In the genomic region with DNA sequence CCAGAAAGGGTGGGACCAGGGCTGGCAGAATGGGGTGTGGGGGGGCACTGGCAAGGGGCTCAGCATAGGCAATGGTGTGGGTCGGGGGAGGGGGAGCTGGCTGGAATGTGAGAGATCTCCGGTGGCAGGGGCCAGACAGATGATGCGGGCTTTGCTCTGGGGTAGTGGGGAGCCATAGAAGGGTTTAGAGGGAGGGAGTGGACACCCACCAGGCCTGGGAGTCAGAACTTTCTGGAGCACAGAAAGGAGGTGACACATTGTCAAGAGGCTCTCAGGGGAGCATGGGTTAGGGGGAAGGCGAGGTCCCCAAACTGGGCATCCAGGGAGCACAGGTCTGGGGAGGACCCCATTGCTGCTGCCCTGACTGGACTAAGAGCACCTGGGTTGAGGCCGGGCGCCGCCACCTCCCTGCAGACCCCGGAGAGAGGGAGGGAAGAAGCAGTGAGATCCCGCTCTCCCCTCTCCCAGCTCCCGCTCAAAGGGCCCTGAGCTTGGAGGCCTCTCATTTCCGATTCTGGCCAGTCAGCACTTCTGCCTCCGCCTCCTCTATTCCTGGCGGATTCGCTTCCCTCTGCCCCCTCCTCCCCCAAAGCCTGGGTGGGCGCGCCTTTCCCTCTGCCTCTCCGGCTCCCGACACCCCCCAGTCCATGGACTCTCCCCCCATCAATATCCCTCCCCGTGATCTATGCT, we compare ENCODE assay signal across 10 cellular contexts. TPM values are rescaled to one million over a fixed set of nuclear protein-coding genes. Genes with fewer than 3 reads are reported as not detected.
DNase-seq lines count a peak whose midpoint lies in the region; ATAC-seq and TF ChIP-seq lines count a peak whose summit lies in the region.
"Had no signal": no experiment of that assay in that cellular context is flagged by ENCODE, and none has a peak within 500 bp of the region (broad histone marks: within the 10 kb centered on the region; RNA-seq: fewer than 3 reads in every experiment).

No MANE protein-coding gene starts in this region.

- ATAC-seq in Right ventricle myocardium inferior = peak; percentile 49
- no peak for ATAC-seq in GM18520 (IDR thresholded peaks at IDR 0.05; ENCODE audit: unreplicated experiment)
- ATAC-seq in stimulated activated memory B cell treated with anti-CD40 and anti-IgM and Interleukin-4, amounts not matched to agents 10 μg/mL and 1 μg/mL and 100 μg/mL, for 72 hours = no peak

- intact Hi-C loops in Right ventricle myocardium inferior (cut with DNase I) (loop anchor here (2.0 kb wide), 1 partner anchor 24 kb away; no protein-coding TSS in a partner anchor), cardiac septum (cut with DNase I) (no loop called here), ovary (cut with DNase I) (no loop called here)

- TF ChIP-seq EP300 in ovary (IDR thresholded peaks at IDR 0.05) = no peak

- WGBS in hepatocyte (ENCODE audit: low lambda C conversion rate, missing lambda C conversion rate) = 23% methylated on average over 13 of the region's 19 CpGs
- 11 to 18% (median 11%) methylated on average over 19 of the region's 19 CpGs for WGBS in ovary, 3 donors

- no peaks in the 10 kb centered on the region for H3K9me2 ChIP-seq in hepatocyte (replicated peaks; ENCODE audit: insufficient read depth)

- H3K4me3 ChIP-seq in hepatocyte (no peak overlapping the region), ovary (no peak overlapping the region)

- H4K20me1 ChIP-seq in hepatocyte (ENCODE audit: insufficient read depth, poor library complexity, severe bottlenecking) = no peaks in the 10 kb centered on the region

- peaks cover 21% of the 10 kb centered on the region for H3K36me3 Mint-ChIP-seq in stimulated activated memory B cell treated with anti-CD40 and anti-IgM and Interleukin-4, amounts not matched to agents 10 μg/mL and 1 μg/mL and 100 μg/mL, for 72 hours
- H3K36me3 Mint-ChIP-seq in activated CD4-positive, alpha-beta T cell treated with anti-CD3 and anti-CD28 coated beads, Interleukin-2, amount 10 ng/mL, durations not matched to agents 7 days and 5 days (ENCODE audit: low read depth) = no peaks in the 10 kb centered on the region

- H3K4me1 Mint-ChIP-seq in stimulated activated memory B cell treated with anti-CD40 and anti-IgM and Interleukin-4, amounts not matched to agents 10 μg/mL and 1 μg/mL and 100 μg/mL, for 72 hours = peaks cover 7% of the 10 kb centered on the region
- H3K4me1 Mint-ChIP-seq in activated CD4-positive, alpha-beta T cell treated with anti-CD3 and anti-CD28 coated beads, Interleukin-2, amount 10 ng/mL, durations not matched to agents 7 days and 5 days = peaks cover 4% of the 10 kb centered on the region

- DNase-seq in Right ventricle myocardium inferior (ENCODE audit: missing footprints) (no peak), cardiac septum (ENCODE audit: low spot score) (no peak), hepatocyte (ENCODE audit: low spot score) (peak; percentile 79), ovary (peak; percentile 78 to 87 (median 83)), NCI-H2029 (lab: John Stamatoyannopoulos, UW) (no peak)
- DNase-seq in activated CD4-positive, alpha-beta T cell treated with anti-CD3 and anti-CD28 coated beads, Interleukin-2, amount 10 ng/mL, durations not matched to agents 7 days and 5 days = no peak
- DNase-seq: NCI-H524 treated with DMSO at 0.1 percent for 48 hours had no signal

- CTCF ChIA-PET in activated CD4-positive, alpha-beta T cell treated with anti-CD3 and anti-CD28 coated beads, Interleukin-2, amount 10 ng/mL, durations not matched to agents 7 days and 5 days (lab: Charles Lee) = no interaction called here

- H3K27ac ChIP-seq in hepatocyte (peak overlapping the region; percentile 87), ovary (peak overlapping the region; percentile 92 to 95)

- H3K27ac Mint-ChIP-seq in stimulated activated memory B cell treated with anti-CD40 and anti-IgM and Interleukin-4, amounts not matched to agents 10 μg/mL and 1 μg/mL and 100 μg/mL, for 72 hours = no peak overlapping the region
- H3K27ac Mint-ChIP-seq in activated CD4-positive, alpha-beta T cell treated with anti-CD3 and anti-CD28 coated beads, Interleukin-2, amount 10 ng/mL, durations not matched to agents 7 days and 5 days = no peak overlapping the region

- H3K4me3 Mint-ChIP-seq in stimulated activated memory B cell treated with anti-CD40 and anti-IgM and Interleukin-4, amounts not matched to agents 10 μg/mL and 1 μg/mL and 100 μg/mL, for 72 hours = no peak overlapping the region
- no peak overlapping the region for H3K4me3 Mint-ChIP-seq in activated CD4-positive, alpha-beta T cell treated with anti-CD3 and anti-CD28 coated beads, Interleukin-2, amount 10 ng/mL, durations not matched to agents 7 days and 5 days

- H3K27me3 ChIP-seq in hepatocyte (peaks cover 12% of the 10 kb centered on the region), ovary (no peaks in the 10 kb centered on the region)

- no peaks in the 10 kb centered on the region for H3K79me2 ChIP-seq in hepatocyte

- H2AFZ ChIP-seq in hepatocyte = no peak overlapping the region

- no peaks in the 10 kb centered on the region for H3K9me3 Mint-ChIP-seq in stimulated activated memory B cell treated with anti-CD40 and anti-IgM and Interleukin-4, amounts not matched to agents 10 μg/mL and 1 μg/mL and 100 μg/mL, for 72 hours
- no peaks in the 10 kb centered on the region for H3K9me3 Mint-ChIP-seq in activated CD4-positive, alpha-beta T cell treated with anti-CD3 and anti-CD28 coated beads, Interleukin-2, amount 10 ng/mL, durations not matched to agents 7 days and 5 days

- TF ChIP-seq POLR2A in ovary (IDR thresholded peaks at IDR 0.05) = no peak

- H3K4me1 ChIP-seq in hepatocyte (ENCODE audit: insufficient read depth) (peaks cover 36% of the 10 kb centered on the region), ovary (ENCODE audit: insufficient read depth) (peaks cover 36% of the 10 kb centered on the region)

- H3K4me2 ChIP-seq in hepatocyte = peak overlapping the region; percentile 68

- POLR2A ChIA-PET in activated CD4-positive, alpha-beta T cell treated with anti-CD3 and anti-CD28 coated beads, Interleukin-2, amount 10 ng/mL, durations not matched to agents 7 days and 5 days (lab: Charles Lee) = no interaction called here

- no peak for TF ChIP-seq CTCF in hepatocyte (IDR thresholded peaks at IDR 0.05; ENCODE audit: poor library complexity)
- no peak for TF ChIP-seq CTCF in ovary (IDR thresholded peaks at IDR 0.05)

- H3K9me3 ChIP-seq in hepatocyte (ENCODE audit: low read depth) (no peaks in the 10 kb centered on the region), ovary (no peaks in the 10 kb centered on the region)

- no peaks in the 10 kb centered on the region for H3K27me3 Mint-ChIP-seq in stimulated activated memory B cell treated with anti-CD40 and anti-IgM and Interleukin-4, amounts not matched to agents 10 μg/mL and 1 μg/mL and 100 μg/mL, for 72 hours
- H3K27me3 Mint-ChIP-seq in activated CD4-positive, alpha-beta T cell treated with anti-CD3 and anti-CD28 coated beads, Interleukin-2, amount 10 ng/mL, durations not matched to agents 7 days and 5 days = no peaks in the 10 kb centered on the region

- H3K36me3 ChIP-seq in hepatocyte (replicated peaks; ENCODE audit: insufficient read depth, low read depth) = no peaks in the 10 kb centered on the region
- no peaks in the 10 kb centered on the region for H3K36me3 ChIP-seq in ovary

RNA-seq across cellular contexts. Expression of a gene that starts 21.6 kb away (rescaled TPM):
- total RNA-seq in Right ventricle myocardium inferior = not detected
- not detected for total RNA-seq in cardiac septum
- total RNA-seq in hepatocyte = 81.2 and 85.5 TPM in 2 replicates
- polyA plus RNA-seq in hepatocyte = 114 and 151 TPM in 2 replicates
- total RNA-seq in ovary = 1 to 10 TPM in 2 of 7 donors, under 1 TPM in 2, not detected in 3; 0.30 to 2.6 (median 1.5) TPM
- 1 to 10 TPM in 1 of 2 donors, under 1 TPM in 1; 0.10 to 1.2 TPM for polyA plus RNA-seq in ovary
- total RNA-seq in activated CD4-positive, alpha-beta T cell treated with anti-CD3 and anti-CD28 coated beads, Interleukin-2, amount 10 ng/mL, durations not matched to agents 7 days and 5 days = under 1 TPM; 0.27 to 0.33 TPM
- total RNA-seq: mononuclear cell had no signal

RNA-seq across cellular contexts. Expression of a gene that starts 24.5 kb away (rescaled TPM):
- total RNA-seq in Right ventricle myocardium inferior (not detected), cardiac septum (not detected), hepatocyte (not detected in 2 replicates), ovary (under 1 TPM in 1 of 7 donors, not detected in 6; 0.92 TPM)
- polyA plus RNA-seq in hepatocyte (not detected in 2 replicates), ovary (not detected)
- not detected for total RNA-seq in activated CD4-positive, alpha-beta T cell treated with anti-CD3 and anti-CD28 coated beads, Interleukin-2, amount 10 ng/mL, durations not matched to agents 7 days and 5 days
- total RNA-seq: mononuclear cell had no signal

RNA-seq across cellular contexts. Expression of a gene that starts 41.7 kb away (rescaled TPM):
- total RNA-seq in Right ventricle myocardium inferior (11.1 TPM), cardiac septum (11.1 TPM), hepatocyte (10.9 and 14.9 TPM in 2 replicates), ovary (10 to 100 TPM in 3 of 7 donors, 1 to 10 TPM in 4; 7.1 to 14.5 (median 8.0) TPM)
- polyA plus RNA-seq in hepatocyte (17.6 and 28.2 TPM in 2 replicates), ovary (1 to 10 TPM in 1 of 2 donors, not detected in 1; 9.1 TPM)
- total RNA-seq in activated CD4-positive, alpha-beta T cell treated with anti-CD3 and anti-CD28 coated beads, Interleukin-2, amount 10 ng/mL, durations not matched to agents 7 days and 5 days = 10 to 100 TPM in 1 of 2 experiments, 1 to 10 TPM in 1; 9.2 to 12.6 TPM

RNA-seq across cellular contexts. Expression of a gene that starts 47.4 kb away (rescaled TPM):
- 19.4 TPM for total RNA-seq in Right ventricle myocardium inferior
- total RNA-seq in cardiac septum = 23.8 TPM
- total RNA-seq in hepatocyte = 18.1 and 32.1 TPM in 2 replicates
- 51.0 and 51.9 TPM in 2 replicates for polyA plus RNA-seq in hepatocyte
- 10 to 100 TPM; 20.6 to 54.9 (median 49.3) TPM for total RNA-seq in ovary
- 10 to 100 TPM in 1 of 2 donors, 1 to 10 TPM in 1; 3.9 to 33.5 TPM for polyA plus RNA-seq in ovary
- total RNA-seq in activated CD4-positive, alpha-beta T cell treated with anti-CD3 and anti-CD28 coated beads, Interleukin-2, amount 10 ng/mL, durations not matched to agents 7 days and 5 days = 10 to 100 TPM; 78.6 to 79.3 TPM

Comparison
In these comparisons a context has a peak if more than half of its experiments do, and no peak if none do; other contexts are left out.
1. DNase-seq: peak in hepatocyte (single experiment) and ovary (5 of 5); none in Right ventricle myocardium inferior (single experiment), cardiac septum (single experiment), NCI-H2029 (single experiment) and activated CD4-positive, alpha-beta T cell treated with anti-CD3 and anti-CD28 coated beads, Interleukin-2, amount 10 ng/mL, durations not matched to agents 7 days and 5 days (single experiment).
2. RNA of a gene that starts 21.6 kb away (total RNA-seq): 81.2 to 85.5 TPM in hepatocyte; 0.27 to 0.33 TPM in activated CD4-positive, alpha-beta T cell treated with anti-CD3 and anti-CD28 coated beads, Interleukin-2, amount 10 ng/mL, durations not matched to agents 7 days and 5 days, 0.30 to 2.6 TPM in ovary, not detected in Right ventricle myocardium inferior (single experiment) and not detected in cardiac septum (single experiment); every median in the first group is over 10 times any median in the second.